ENCODE assay signal across 28 cellular contexts in the genomic region with DNA sequence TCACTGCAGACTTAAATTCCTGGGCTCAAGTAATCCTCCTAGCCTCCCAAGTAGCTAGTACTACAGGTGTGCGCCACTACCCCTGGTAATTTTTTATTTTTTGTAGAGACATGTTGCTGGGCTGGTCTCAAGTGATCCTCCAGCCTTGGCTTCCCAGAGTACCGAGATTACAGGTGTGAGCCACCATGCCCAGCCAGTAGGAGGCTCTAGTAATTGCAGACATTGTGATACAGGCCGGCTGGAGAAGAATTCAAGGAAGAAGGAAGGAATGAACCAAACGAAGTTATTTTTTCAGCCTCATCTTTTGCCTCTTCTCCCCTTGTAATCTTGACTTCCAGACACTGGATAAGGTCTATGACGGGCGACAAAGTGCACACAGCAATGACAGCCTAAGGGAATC. TPM values are rescaled to one million over a fixed set of nuclear protein-coding genes. Genes with fewer than 3 reads are reported as not detected.
A peak's percentile ranks its signal among the peaks of the same experiment; 100 is the strongest.
DNase-seq lines count a peak whose midpoint lies in the region; ATAC-seq and TF ChIP-seq lines count a peak whose summit lies in the region.
"Had no signal": no experiment of that assay in that cellular context is flagged by ENCODE, and none has a peak within 500 bp of the region (broad histone marks: within the 10 kb centered on the region; RNA-seq: fewer than 3 reads in every experiment).

No MANE protein-coding gene starts in this region.

- H3K27me3 ChIP-seq in brain microvascular endothelial cell (replicated peaks) (no peaks in the 10 kb centered on the region), osteoblast (ENCODE audit: insufficient read depth, low read length) (no peaks in the 10 kb centered on the region)
- H3K27me3 ChIP-seq: ascending aorta, esophagus squamous epithelium, gastroesophageal sphincter, neutrophil, testis, vagina had no signal

- peaks cover 16% of the 10 kb centered on the region for H3K79me2 ChIP-seq in osteoblast (ENCODE audit: insufficient read depth, low read length)

- no peak for DNase-seq in GM12865 (ENCODE audit: low read depth)
- DNase-seq in HT-29 (ENCODE audit: low spot score) = peak; percentile 2
- no peak for DNase-seq in brain microvascular endothelial cell
- DNase-seq in osteoblast (ENCODE audit: insufficient read length, low spot score, missing footprints) = no peak
- no peak for DNase-seq in activated gamma-delta T cell treated with Interleukin-2 at 50 U/mL for 16 hours
- no peak for DNase-seq in NCI-H1930 (lab: John Stamatoyannopoulos, UW)
- DNase-seq: activated CD4-positive, CD25-positive, alpha-beta regulatory T cell treated with anti-CD3 and anti-CD28 coated beads, Interleukin-2, amount 50 U/mL, for 72 hours; activated CD8-positive, alpha-beta T cell treated with anti-CD3 and anti-CD28 coated beads for 36 hours; activated naive CD8-positive, alpha-beta T cell treated with anti-CD3 and anti-CD28 coated beads, Interleukin-2, amount 10 ng/mL, durations not matched to agents 7 days and 5 days; CD4-positive, CD25-positive, alpha-beta regulatory T cell; cortex of kidney; esophagus squamous epithelium; hippocampal formation; NCI-H1048; NCI-H1694; NCI-H2171 treated with DMSO at 0.1 percent for 48 hours; NCI-H524 treated with DMSO at 0.1 percent for 48 hours; SIG-M5; stimulated activated naive CD8-positive, alpha-beta T cell treated with anti-CD3 and anti-CD28 coated beads, Interleukin-15, Interleukin-2, amounts not matched to agents 100 U/mL and 50 U/mL, for 24 hours; T-cell; testis had no signal

- no peak overlapping the region for H3K4me2 ChIP-seq in osteoblast (ENCODE audit: insufficient read depth, low read length)

- no peak overlapping the region for H2AFZ ChIP-seq in osteoblast (ENCODE audit: low read length)

- H3K4me1 ChIP-seq in osteoblast (ENCODE audit: insufficient read depth, low read length) = peaks cover 7% of the 10 kb centered on the region
- H3K4me1 ChIP-seq: prostate gland had no signal

- in situ Hi-C loops in brain microvascular endothelial cell (cut with HindIII; ENCODE audit: low pct_ligation_motif_present, low sequenced_read_pairs) = no loop called here

- no peaks in the 10 kb centered on the region for H3K9me3 ChIP-seq in osteoblast (ENCODE audit: low read depth, low read length)
- H3K9me3 ChIP-seq: ascending aorta, esophagus squamous epithelium, gastroesophageal sphincter, neutrophil, prostate gland, testis, vagina had no signal

- no peak for ATAC-seq in GM18907 (IDR thresholded peaks at IDR 0.05; ENCODE audit: unreplicated experiment)
- ATAC-seq in GM19455 (IDR thresholded peaks at IDR 0.05; ENCODE audit: unreplicated experiment) = no peak
- ATAC-seq: activated CD8-positive, alpha-beta T cell treated with anti-CD3 and anti-CD28 coated beads for 36 hours; gastroesophageal sphincter; stimulated activated naive CD8-positive, alpha-beta T cell treated with anti-CD3 and anti-CD28 coated beads, Interleukin-15, Interleukin-2, amounts not matched to agents 100 U/mL and 50 U/mL, for 24 hours; T-cell had no signal

- TF ChIP-seq CTCF in GM12865 (IDR thresholded peaks at IDR 0.05; ENCODE audit: insufficient read depth, low read depth, low read length, missing control alignments) (peak; percentile 18), brain microvascular endothelial cell (IDR thresholded peaks at IDR 0.05; ENCODE audit: low read depth, low read length, missing control alignments) (peak; percentile 34), osteoblast (IDR thresholded peaks at IDR 0.05; ENCODE audit: extremely low read depth, low read depth, low read length) (peak; percentile 18)

- H3K36me3 ChIP-seq in brain microvascular endothelial cell (replicated peaks) (no peaks in the 10 kb centered on the region), osteoblast (ENCODE audit: insufficient read depth, low read length) (peaks cover 3% of the 10 kb centered on the region)
- H3K36me3 ChIP-seq: ascending aorta, esophagus squamous epithelium, gastroesophageal sphincter, neutrophil, prostate gland, vagina had no signal

- peaks cover 3% of the 10 kb centered on the region for H4K20me1 ChIP-seq in osteoblast (ENCODE audit: insufficient read depth, low read length)

- H3K4me3 ChIP-seq in GM12865 (ENCODE audit: low read depth, low read length) = no peak overlapping the region
- H3K4me3 ChIP-seq in brain microvascular endothelial cell (ENCODE audit: low read depth, low read length) = no peak overlapping the region
- no peak overlapping the region for H3K4me3 ChIP-seq in osteoblast (ENCODE audit: insufficient read depth, low read length)
- H3K4me3 ChIP-seq: ascending aorta, esophagus squamous epithelium, gastroesophageal sphincter, prostate gland, testis, vagina had no signal

- H3K27ac ChIP-seq in brain microvascular endothelial cell (no peak overlapping the region), osteoblast (ENCODE audit: low read depth, low read length) (no peak overlapping the region)
- H3K27ac ChIP-seq: ascending aorta, esophagus squamous epithelium, gastroesophageal sphincter, neutrophil, prostate gland, testis, vagina had no signal

RNA-seq across cellular contexts. Expression of gene PPP4R2, which starts 3.2 kb away (rescaled TPM):
- total RNA-seq in HT-29 (2014; rRNA removed; shearing (Covaris generic)) = 11.9 and 19.9 TPM in 2 replicates
- 83.7 and 84.3 TPM in 2 replicates for total RNA-seq in osteoblast
